8 cellular contexts compared by ENCODE assay signal in genomic region chr22:47337161-47337621, GRCh38.
DNase-seq lines count a peak whose midpoint lies in the region; ATAC-seq, FAIRE-seq and TF ChIP-seq lines count a peak whose summit lies in the region.

No MANE protein-coding gene starts in this region.

- H3K4me1 ChIP-seq in K562 (replicated peaks in 1 of 2; ENCODE audit: control insufficient read depth in 2 of 2, insufficient read depth in 2 of 2, low read length in 2 of 2), result no peaks in the 10 kb centered on the region

- no peaks in the 10 kb centered on the region for H3K36me3 ChIP-seq in K562 (ENCODE audit: control insufficient read depth, insufficient read depth, low read length)

- no peak overlapping the region for H3K4me3 ChIP-seq in K562

- no peaks in the 10 kb centered on the region for H3K9me3 ChIP-seq in K562 (replicated peaks; ENCODE audit: control insufficient read depth, insufficient read depth, low read depth, low read length)

- TF ChIP-seq POLR2A in K562 (conservative IDR thresholded peaks at IDR 0.05), result no peak

- no peak overlapping the region for H3K9ac ChIP-seq in K562 (ENCODE audit: insufficient read depth in 1 of 2, low read depth in 2 of 2, low read length in 2 of 2)

- no peak for TF ChIP-seq CTCF in K562 (IDR thresholded peaks at IDR 0.05 in 2 of 3, conservative IDR thresholded peaks at IDR 0.05 in 1 of 3; ENCODE audit: insufficient read depth in 2 of 3, low read depth in 1 of 3, low read length in 3 of 3)

- H3K27ac ChIP-seq in K562 (ENCODE audit: extremely low read depth, low read depth, low read length), result no peak overlapping the region

- peak overlapping the region; percentile 65; the same call in 1 of the 2 replicates for H2AFZ ChIP-seq in K562 (ENCODE audit: low read depth, low read length)

- no peak for TF ChIP-seq RAD21 in K562 (CRISPR knock-in tag; conservative IDR thresholded peaks at IDR 0.05 in 1 of 2, IDR thresholded peaks at IDR 0.05 in 1 of 2)

- TF ChIP-seq EP300 in K562 (IDR thresholded peaks at IDR 0.05; ENCODE audit: low read length), result no peak

- in situ Hi-C loops in Caki2 (cut with HindIII; ENCODE audit: low pct_unique_long_range_greater_than_20kb, low sequenced_read_pairs) (no loop called here), K562 (cut with MboI) (no loop called here)

- peaks cover 14 to 22% (median 16%) of the 10 kb centered on the region in 3 donors for H3K27me3 Mint-ChIP-seq in naive B cell

- H3K27ac Mint-ChIP-seq in naive B cell, result peak overlapping the region in 1 of 6 donors; percentile 6

- no TSS peak for BruUV-seq in K562 (replicated peaks; lab: Mats Ljungman, UMichigan)

- FAIRE-seq in K562 (lab: Jason Lieb, UNC), result no peak

- H3K36me3 Mint-ChIP-seq in naive B cell, result no peaks in the 10 kb centered on the region

- WGBS in K562 (ENCODE audit: insufficient coverage, low coverage, missing lambda C conversion rate), result 8% methylated on average over 8 of the region's 8 CpGs

- peaks cover 0 to 9% of the 10 kb centered on the region in 2 experiments; a peak in 1 of 5 replicates for H3K27me3 ChIP-seq in K562 (ENCODE audit: control insufficient read depth in 2 of 2, insufficient read depth in 2 of 2, low read length in 2 of 2)

- CTCF ChIA-PET in K562 (lab: Yijun Ruan, JAX; ENCODE audit: low intra/inter-chr PET ratio), result no interaction called here

- H3K4me2 ChIP-seq in K562 (ENCODE audit: insufficient read depth, low read length), result no peak overlapping the region

- POLR2A ChIA-PET in K562 (lab: Yijun Ruan, JAX), result no interaction called here

- no peaks in the 10 kb centered on the region for H3K9me1 ChIP-seq in K562 (ENCODE audit: control insufficient read depth, insufficient read depth, low read length)

- H3K79me2 ChIP-seq in K562 (ENCODE audit: control insufficient read depth, insufficient read depth, low read length), result no peaks in the 10 kb centered on the region

- intact Hi-C loops in K562 (cut with micrococcal nuclease), result no loop called here

- ATAC-seq in K562, result no peak
- no peak for ATAC-seq in naive B cell (ENCODE audit: low read depth in 2 of 2)
- no peak for ATAC-seq in GM21526 (IDR thresholded peaks at IDR 0.05; ENCODE audit: low FRiP score, unreplicated experiment)
- no peak for ATAC-seq in GM21360 (IDR thresholded peaks at IDR 0.05; ENCODE audit: unreplicated experiment)
- ATAC-seq in GM19395 (IDR thresholded peaks at IDR 0.05; ENCODE audit: unreplicated experiment), result no peak
- ATAC-seq in HG03457 (IDR thresholded peaks at IDR 0.05; ENCODE audit: unreplicated experiment), result no peak

- no peaks in the 10 kb centered on the region for H4K20me1 ChIP-seq in K562 (replicated peaks; ENCODE audit: control insufficient read depth, insufficient read depth, low read length)

- H3K4me1 Mint-ChIP-seq in naive B cell, result peaks cover 0 to 3% (median 0%) of the 10 kb centered on the region in 3 donors

- DNase-seq in Caki2 (ENCODE audit: low read depth) (peak; percentile 82), NCI-H2029 treated with DMSO at 0.1 percent for 48 hours (lab: John Stamatoyannopoulos, UW) (peak; percentile 77), K562 (ENCODE audit: extremely low read depth in 1 of 4, low spot score in 3 of 4) (peak in 2 of 4 experiments; percentile 4 to 9), naive B cell (no peak)

- H3K4me3 Mint-ChIP-seq in naive B cell, result peak overlapping the region in 7 of 8 donors; percentile 5 to 82 (median 32)

- H3K9me3 Mint-ChIP-seq in naive B cell, result peaks cover 0 to 11% (median 7%) of the 10 kb centered on the region in 7 donors

TF ChIP-seq in K562, 482 proteins besides CTCF, POLR2A, EP300 and RAD21:
- TF ChIP-seq ARNT (IDR thresholded peaks at IDR 0.05), result no peak
- TF ChIP-seq ELF1 (tag; IDR thresholded peaks at IDR 0.05), result peak; percentile 63
- TF ChIP-seq GABPA (tag; conservative IDR thresholded peaks at IDR 0.05; ENCODE audit: low read depth), result 0 out of 2 replicates have a peak, but pooled peaks have one; percentile 25
- TF ChIP-seq ZNF41 (CRISPR knock-in tag; conservative IDR thresholded peaks at IDR 0.05), result no peak
- TF ChIP-seq ASH1L (IDR thresholded peaks at IDR 0.05; ENCODE audit: borderline replicate concordance, low read depth, partially characterized antibody), result no peak
- TF ChIP-seq ZNF766 (CRISPR knock-in tag; conservative IDR thresholded peaks at IDR 0.05), result 0 out of 2 replicates have a peak, but pooled peaks have one; percentile 23
- no peak for TF ChIP-seq EWSR1 (IDR thresholded peaks at IDR 0.05; ENCODE audit: borderline replicate concordance, low read depth, partially characterized antibody)
- TF ChIP-seq ZNF764 (CRISPR knock-in tag; IDR thresholded peaks at IDR 0.05; ENCODE audit: low read depth), result no peak
- peak; percentile 18; the same call in 1 of the 2 replicates for TF ChIP-seq ATF3 (IDR thresholded peaks at IDR 0.05)
- no peak for TF ChIP-seq ATF3 (CRISPR knock-in tag; conservative IDR thresholded peaks at IDR 0.05)
- peak; percentile 65 for TF ChIP-seq FOSL1 (tag; conservative IDR thresholded peaks at IDR 0.05)
- TF ChIP-seq ESRRA (IDR thresholded peaks at IDR 0.05; ENCODE audit: borderline replicate concordance, low read depth), result 0 out of 2 replicates have a peak, but pooled peaks have one; percentile 38
- TF ChIP-seq JUND (IDR thresholded peaks at IDR 0.05; ENCODE audit: borderline replicate concordance, low read depth, low read length), result 0 out of 2 replicates have a peak, but pooled peaks have one; percentile 14
- TF ChIP-seq JUND (tag; IDR thresholded peaks at IDR 0.05; ENCODE audit: borderline replicate concordance, low read depth, low read length), result peak; percentile 31; the same call in 1 of the 3 replicates
TF ChIP-seq in K562: peak in this region for 7.
